1 cellular context compared by ENCODE assay signal in the genomic region with DNA sequence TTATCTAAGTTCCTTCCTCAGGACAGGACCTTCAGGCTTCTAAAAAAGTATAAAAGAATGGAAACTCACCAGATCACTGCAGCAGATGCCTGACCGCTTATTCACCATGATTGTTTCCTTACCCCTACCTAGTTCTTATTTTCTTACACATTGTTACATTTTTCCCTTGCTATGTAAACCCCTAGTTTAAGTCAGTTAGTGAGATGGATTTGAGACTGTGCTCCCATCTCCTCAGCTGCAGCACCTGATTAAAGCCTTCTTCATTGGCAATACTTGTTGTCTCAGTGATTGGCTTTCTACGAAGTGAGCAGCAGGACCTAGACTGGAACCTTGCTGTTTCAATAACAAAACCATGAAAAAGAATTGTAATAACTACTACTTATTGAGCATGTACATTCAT.
TF ChIP-seq lines count a peak whose summit lies in the region.

No MANE protein-coding gene starts in this region.

TF ChIP-seq in HCT116, 20 proteins besides CTCF, POLR2A, EP300 and RAD21:
- TF ChIP-seq CBX3 (IDR thresholded peaks at IDR 0.05; ENCODE audit: low read depth) (peak; percentile 73; the same call in 1 of the 2 replicates), FOSL1 (IDR thresholded peaks at IDR 0.05; ENCODE audit: low read depth) (no peak)
